Comparison of ENCODE assay signal across 20 cellular contexts in the genomic region with DNA sequence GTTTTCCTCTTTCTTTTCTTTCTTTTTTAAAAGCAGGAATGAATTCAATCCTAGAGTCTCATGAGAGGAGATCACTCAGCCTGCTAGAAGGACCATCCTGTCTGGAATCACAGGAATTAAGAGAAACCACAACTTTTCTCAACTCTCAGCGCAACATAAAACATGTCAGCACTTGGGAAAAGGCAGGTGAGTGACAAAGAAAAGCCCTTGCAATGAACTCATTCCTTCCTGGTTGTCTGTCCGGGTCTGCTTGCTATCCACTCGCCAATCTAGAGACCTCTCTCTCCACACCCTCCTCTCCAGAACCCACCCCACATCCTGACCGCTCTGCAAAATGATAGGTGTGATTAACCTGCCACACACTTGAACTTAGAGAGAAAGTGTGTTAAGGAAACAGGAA.
DNase-seq lines count a peak whose midpoint lies in the region; ATAC-seq, FAIRE-seq and TF ChIP-seq lines count a peak whose summit lies in the region.
"Had no signal": no experiment of that assay in that cellular context is flagged by ENCODE, and none has a peak within 500 bp of the region (broad histone marks: within the 10 kb centered on the region; RNA-seq: fewer than 3 reads in every experiment).

No MANE protein-coding gene starts in this region.

- H3K4me3 Mint-ChIP-seq in Caco-2 (ENCODE audit: unreplicated experiment): no peak overlapping the region
- no peak overlapping the region for H3K4me3 Mint-ChIP-seq in dendritic cell treated with granulocyte-macrophage colony-stimulating factor and Interleukin-4, amounts not matched to agents 40 ng/mL and 50 ng/mL, for 4 days
- H3K4me3 Mint-ChIP-seq: CD8-positive, alpha-beta memory T cell had no signal

- DNase-seq in Caco-2 (no peak), RWPE1 (ENCODE audit: low spot score) (no peak), keratinocyte (ENCODE audit: low read depth, low spot score) (no peak), middle frontal gyrus (ENCODE audit: extremely low spot score, low spot score) (no peak), GM03348 (ENCODE audit: low spot score) (no peak)
- DNase-seq in activated CD4-positive, alpha-beta T cell treated with anti-CD3 and anti-CD28 coated beads, Interleukin-2, amount 50 U/mL, for 48 hours: no peak
- DNase-seq: CD8-positive, alpha-beta memory T cell; GDM1; NCI-H1417; NCI-H2081 treated with DMSO at 0.1 percent for 48 hours; NCI-H526; Right ventricle myocardium superior had no signal

- H3K4me1 ChIP-seq in Caco-2: peaks cover 25% of the 10 kb centered on the region
- H3K4me1 ChIP-seq in keratinocyte (ENCODE audit: control insufficient read depth, extremely low read depth, insufficient read depth, low read length): peaks cover 21% of the 10 kb centered on the region
- H3K4me1 ChIP-seq: HAP-1 had no signal

- POLR2A ChIA-PET in Caco-2 (lab: Charles Lee): no interaction called here
- POLR2A ChIA-PET in RWPE1 (lab: Yijun Ruan, JAX; ENCODE audit: low non-redundant PET): no interaction called here

- H3K36me3 ChIP-seq in Caco-2 (ENCODE audit: control insufficient read depth, insufficient read depth, low read length) (no peaks in the 10 kb centered on the region), keratinocyte (ENCODE audit: control insufficient read depth in 2 of 2, extremely low read depth in 1 of 2, insufficient read depth in 2 of 2, low read length in 2 of 2) (no peaks in the 10 kb centered on the region)
- H3K36me3 ChIP-seq: HAP-1, MG63 had no signal

- H3K27ac ChIP-seq in RWPE1 (peak overlapping the region; percentile 83), keratinocyte (ENCODE audit: control insufficient read depth, insufficient read depth, low read length) (peak overlapping the region; percentile 1)
- H3K27ac ChIP-seq: C4-2B, KMS-11 had no signal

- no peaks in the 10 kb centered on the region for H4K20me1 ChIP-seq in keratinocyte (ENCODE audit: control insufficient read depth, extremely low read depth, insufficient read depth, low read length)

- intact Hi-C loops in Caco-2 (cut with micrococcal nuclease; ENCODE audit: unreplicated experiment): loop anchor here (2.0 to 5.0 kb wide), 2 partner anchors 32 to 55 kb away; no protein-coding TSS in a partner anchor
- intact Hi-C loops in dendritic cell treated with granulocyte-macrophage colony-stimulating factor and Interleukin-4, amounts not matched to agents 40 ng/mL and 50 ng/mL, for 4 days (cut with micrococcal nuclease): loop anchor here (5.0 kb wide), 1 partner anchor 35 kb away; no protein-coding TSS in a partner anchor

- H3K9me3 Mint-ChIP-seq in Caco-2 (ENCODE audit: unreplicated experiment): peaks cover 13% of the 10 kb centered on the region
- H3K9me3 Mint-ChIP-seq in dendritic cell treated with granulocyte-macrophage colony-stimulating factor and Interleukin-4, amounts not matched to agents 40 ng/mL and 50 ng/mL, for 4 days: peaks cover 14% of the 10 kb centered on the region

- peak overlapping the region; percentile 49 for H3K4me2 ChIP-seq in keratinocyte (ENCODE audit: control insufficient read depth, extremely low read depth, insufficient read depth, low read depth, low read length)
- H3K4me2 ChIP-seq: KMS-11 had no signal

- ATAC-seq in HG02642 (IDR thresholded peaks at IDR 0.05; ENCODE audit: poor library complexity, unreplicated experiment): no peak
- ATAC-seq: HepG2 had no signal

- TF ChIP-seq CTCF in Caco-2 (IDR thresholded peaks at IDR 0.05; ENCODE audit: insufficient read depth in 1 of 2, low read depth in 1 of 2, low read length in 1 of 2, severe bottlenecking in 1 of 2, unreplicated experiment in 1 of 2) (no peak), RWPE1 (conservative IDR thresholded peaks at IDR 0.05; ENCODE audit: low read depth) (no peak), keratinocyte (optimal IDR thresholded peaks at IDR 0.05 in 1 of 3, IDR thresholded peaks at IDR 0.05 in 1 of 3, conservative IDR thresholded peaks at IDR 0.05 in 1 of 3; ENCODE audit: extremely low read depth in 1 of 3, insufficient read depth in 2 of 3, low read length in 3 of 3) (no peak)

- peaks cover 24% of the 10 kb centered on the region for H3K4me1 Mint-ChIP-seq in Caco-2 (ENCODE audit: low read depth, unreplicated experiment)
- peaks cover 72% of the 10 kb centered on the region for H3K4me1 Mint-ChIP-seq in dendritic cell treated with granulocyte-macrophage colony-stimulating factor and Interleukin-4, amounts not matched to agents 40 ng/mL and 50 ng/mL, for 4 days (ENCODE audit: low read depth)

- H2AFZ ChIP-seq in keratinocyte (ENCODE audit: control insufficient read depth, low read length): peak overlapping the region; percentile 33

- H3K27me3 ChIP-seq in Caco-2 (replicated peaks; ENCODE audit: control insufficient read depth, insufficient read depth, low read length): no peaks in the 10 kb centered on the region
- H3K27me3 ChIP-seq in keratinocyte (ENCODE audit: control insufficient read depth, extremely low read depth, insufficient read depth, low read length): no peaks in the 10 kb centered on the region
- H3K27me3 ChIP-seq: MG63 had no signal

- no peaks in the 10 kb centered on the region for H3K9me1 ChIP-seq in keratinocyte (ENCODE audit: control insufficient read depth, extremely low read depth, insufficient read depth, low read length)

- no peaks in the 10 kb centered on the region for H3K27me3 Mint-ChIP-seq in Caco-2 (ENCODE audit: insufficient read depth, unreplicated experiment)
- no peaks in the 10 kb centered on the region for H3K27me3 Mint-ChIP-seq in dendritic cell treated with granulocyte-macrophage colony-stimulating factor and Interleukin-4, amounts not matched to agents 40 ng/mL and 50 ng/mL, for 4 days

- no peak overlapping the region for H3K4me3 ChIP-seq in Caco-2 (ENCODE audit: low read depth, low read length)
- no peak overlapping the region for H3K4me3 ChIP-seq in keratinocyte (ENCODE audit: control insufficient read depth in 2 of 3, extremely low read depth in 1 of 3, insufficient read depth in 2 of 3, low read depth in 1 of 3, low read length in 3 of 3)
- H3K4me3 ChIP-seq: HAP-1, MG63 had no signal

- H3K9me3 ChIP-seq in Caco-2 (peaks cover 5% of the 10 kb centered on the region; the same call in 1 of the 2 replicates), keratinocyte (ENCODE audit: control insufficient read depth, low read depth, low read length) (no peaks in the 10 kb centered on the region)
- H3K9me3 ChIP-seq: HAP-1 had no signal

- no peaks in the 10 kb centered on the region for H3K79me2 ChIP-seq in keratinocyte (ENCODE audit: control insufficient read depth, insufficient read depth, low read length)

- no TSS peak for BruUV-seq in Caco-2 (replicated peaks; lab: Mats Ljungman, UMichigan)

- H3K27ac Mint-ChIP-seq in Caco-2 (ENCODE audit: unreplicated experiment): peak overlapping the region; percentile 88
- H3K27ac Mint-ChIP-seq in dendritic cell treated with granulocyte-macrophage colony-stimulating factor and Interleukin-4, amounts not matched to agents 40 ng/mL and 50 ng/mL, for 4 days: peak overlapping the region; percentile 80
- H3K27ac Mint-ChIP-seq: CD8-positive, alpha-beta memory T cell had no signal

- dilution Hi-C loops in keratinocyte (cut with MboI; ENCODE audit: extremely low pct_ligation_motif_present, low sequenced_read_pairs): no loop called here

- CTCF ChIA-PET in Caco-2 (lab: Charles Lee) (no interaction called here), RWPE1 (lab: Yijun Ruan, JAX) (no interaction called here)

- H3K36me3 Mint-ChIP-seq in Caco-2 (ENCODE audit: insufficient read depth, unreplicated experiment): no peaks in the 10 kb centered on the region
- peaks cover 11% of the 10 kb centered on the region for H3K36me3 Mint-ChIP-seq in dendritic cell treated with granulocyte-macrophage colony-stimulating factor and Interleukin-4, amounts not matched to agents 40 ng/mL and 50 ng/mL, for 4 days (ENCODE audit: low read depth)

- FAIRE-seq in keratinocyte (lab: Jason Lieb, UNC): peak; percentile 82
- FAIRE-seq: HepG2, RCC 7860 had no signal

- no peak overlapping the region for H3K9ac ChIP-seq in keratinocyte (ENCODE audit: control insufficient read depth, extremely low read depth, insufficient read depth, low read length)
- H3K9ac ChIP-seq: KMS-11 had no signal
